ENCODE assay signal across 15 cellular contexts in genomic region chr7:46468753-46469356, GRCh38.
DNase-seq lines count a peak whose midpoint lies in the region; ATAC-seq and TF ChIP-seq lines count a peak whose summit lies in the region.
"Had no signal": no experiment of that assay in that cellular context is flagged by ENCODE, and none has a peak within 500 bp of the region (broad histone marks: within the 10 kb centered on the region; RNA-seq: fewer than 3 reads in every experiment).

No MANE protein-coding gene starts in this region.

- CTCF ChIA-PET in CD8-positive, alpha-beta memory T cell (lab: Charles Lee): no interaction called here
- CTCF ChIA-PET in activated CD4-positive, alpha-beta T cell treated with anti-CD3 and anti-CD28 coated beads, Interleukin-2, amount 10 ng/mL, durations not matched to agents 7 days and 5 days (lab: Charles Lee): no interaction called here

- ATAC-seq in SK-N-SH treated with all-trans-retinoic acid at 6 μM for 48 hours (no peak), HG02852 (IDR thresholded peaks at IDR 0.05; ENCODE audit: unreplicated experiment) (no peak)
- ATAC-seq: stimulated activated naive CD8-positive, alpha-beta T cell treated with anti-CD3 and anti-CD28 coated beads, Interleukin-15, amount 100 ng/mL, for 72 hours had no signal

- no peak overlapping the region for H3K4me3 Mint-ChIP-seq in CD8-positive, alpha-beta memory T cell
- no peak overlapping the region for H3K4me3 Mint-ChIP-seq in activated CD4-positive, alpha-beta T cell treated with anti-CD3 and anti-CD28 coated beads, Interleukin-2, amount 10 ng/mL, durations not matched to agents 7 days and 5 days
- H3K4me3 Mint-ChIP-seq: CD14-positive monocyte; stimulated activated naive CD8-positive, alpha-beta T cell treated with anti-CD3 and anti-CD28 coated beads, Interleukin-15, amount 100 ng/mL, for 72 hours had no signal

- no peak overlapping the region for H3K4me3 ChIP-seq in CD8-positive, alpha-beta memory T cell (ENCODE audit: low read length)
- H3K4me3 ChIP-seq: Peyer's patch had no signal

- H3K36me3 ChIP-seq in CD8-positive, alpha-beta memory T cell (ENCODE audit: insufficient read depth, low read length): no peaks in the 10 kb centered on the region
- H3K36me3 ChIP-seq: Peyer's patch had no signal

- no peak overlapping the region for H3K27ac Mint-ChIP-seq in CD8-positive, alpha-beta memory T cell
- no peak overlapping the region for H3K27ac Mint-ChIP-seq in activated CD4-positive, alpha-beta T cell treated with anti-CD3 and anti-CD28 coated beads, Interleukin-2, amount 10 ng/mL, durations not matched to agents 7 days and 5 days
- H3K27ac Mint-ChIP-seq: CD14-positive monocyte; stimulated activated naive CD8-positive, alpha-beta T cell treated with anti-CD3 and anti-CD28 coated beads, Interleukin-15, amount 100 ng/mL, for 72 hours had no signal

- peaks cover 32% of the 10 kb centered on the region for H3K9me3 ChIP-seq in CD8-positive, alpha-beta memory T cell (ENCODE audit: low read length)

- H3K4me1 Mint-ChIP-seq in CD8-positive, alpha-beta memory T cell: no peaks in the 10 kb centered on the region
- no peaks in the 10 kb centered on the region for H3K4me1 Mint-ChIP-seq in activated CD4-positive, alpha-beta T cell treated with anti-CD3 and anti-CD28 coated beads, Interleukin-2, amount 10 ng/mL, durations not matched to agents 7 days and 5 days
- H3K4me1 Mint-ChIP-seq: CD14-positive monocyte; stimulated activated naive CD8-positive, alpha-beta T cell treated with anti-CD3 and anti-CD28 coated beads, Interleukin-15, amount 100 ng/mL, for 72 hours had no signal

- in situ Hi-C loops in ACHN (cut with HindIII; ENCODE audit: low pct_ligation_motif_present, low pct_unique_long_range_greater_than_20kb, low sequenced_read_pairs): no loop called here

- peaks cover 0 to 2% of the 10 kb centered on the region in 2 donors for H3K27me3 Mint-ChIP-seq in CD8-positive, alpha-beta memory T cell
- H3K27me3 Mint-ChIP-seq in activated CD4-positive, alpha-beta T cell treated with anti-CD3 and anti-CD28 coated beads, Interleukin-2, amount 10 ng/mL, durations not matched to agents 7 days and 5 days: no peaks in the 10 kb centered on the region
- H3K27me3 Mint-ChIP-seq: stimulated activated naive CD8-positive, alpha-beta T cell treated with anti-CD3 and anti-CD28 coated beads, Interleukin-15, amount 100 ng/mL, for 72 hours had no signal

- peaks cover 33 to 79% (median 51%) of the 10 kb centered on the region in 5 donors for H3K9me3 Mint-ChIP-seq in CD8-positive, alpha-beta memory T cell
- peaks cover 44% of the 10 kb centered on the region for H3K9me3 Mint-ChIP-seq in activated CD4-positive, alpha-beta T cell treated with anti-CD3 and anti-CD28 coated beads, Interleukin-2, amount 10 ng/mL, durations not matched to agents 7 days and 5 days

- no peak overlapping the region for H3K27ac ChIP-seq in CD8-positive, alpha-beta memory T cell (ENCODE audit: low read depth, low read length)
- H3K27ac ChIP-seq: Peyer's patch had no signal

- peak; percentile 36 for DNase-seq in ACHN
- DNase-seq in H4 (ENCODE audit: low spot score): peak; percentile 60
- DNase-seq in fibroblast of peridontal ligament (ENCODE audit: extremely low read depth): peak; percentile 35
- DNase-seq in CD8-positive, alpha-beta memory T cell: no peak
- DNase-seq in NCI-H187 treated with DMSO at 0.1 percent for 48 hours (lab: John Stamatoyannopoulos, UW): no peak
- DNase-seq in activated CD4-positive, alpha-beta T cell treated with anti-CD3 and anti-CD28 coated beads, Interleukin-2, amount 10 ng/mL, durations not matched to agents 7 days and 5 days: no peak
- DNase-seq: amniotic stem cell; midbrain; NCI-H2171; Peyer's patch; stimulated activated CD4-positive, alpha-beta T cell treated with anti-CD3 and anti-CD28 coated beads, Interleukin-4, amount 100 ng/mL, for 4 hours had no signal

- POLR2A ChIA-PET in CD8-positive, alpha-beta memory T cell (lab: Charles Lee): no interaction called here
- POLR2A ChIA-PET in activated CD4-positive, alpha-beta T cell treated with anti-CD3 and anti-CD28 coated beads, Interleukin-2, amount 10 ng/mL, durations not matched to agents 7 days and 5 days (lab: Charles Lee): no interaction called here

- no peaks in the 10 kb centered on the region for H3K4me1 ChIP-seq in CD8-positive, alpha-beta memory T cell (ENCODE audit: insufficient read depth, low read length)
- H3K4me1 ChIP-seq: Peyer's patch had no signal

- no peaks in the 10 kb centered on the region for H3K27me3 ChIP-seq in CD8-positive, alpha-beta memory T cell (ENCODE audit: insufficient read depth, low read length, poor library complexity, severe bottlenecking)
- H3K27me3 ChIP-seq: Peyer's patch had no signal

- peaks cover 0 to 4% (median 0%) of the 10 kb centered on the region in 3 donors for H3K36me3 Mint-ChIP-seq in CD8-positive, alpha-beta memory T cell
- no peaks in the 10 kb centered on the region for H3K36me3 Mint-ChIP-seq in activated CD4-positive, alpha-beta T cell treated with anti-CD3 and anti-CD28 coated beads, Interleukin-2, amount 10 ng/mL, durations not matched to agents 7 days and 5 days (ENCODE audit: low read depth)
- H3K36me3 Mint-ChIP-seq: CD14-positive monocyte had no signal

TF ChIP-seq in SK-N-SH treated with all-trans-retinoic acid at 6 μM for 48 hours, 23 proteins besides CTCF, POLR2A, EP300 and RAD21 (continues in another document):
- TF ChIP-seq ZFP30 (CRISPR knock-in tag; IDR thresholded peaks at IDR 0.05) (no peak), ISL1 (CRISPR knock-in tag; IDR thresholded peaks at IDR 0.05) (no peak), PATZ1 (CRISPR knock-in tag; IDR thresholded peaks at IDR 0.05; ENCODE audit: borderline replicate concordance) (no peak), ZNF8 (CRISPR knock-in tag; IDR thresholded peaks at IDR 0.05) (peak; percentile 31; the same call in 1 of the 2 replicates), ZFP3 (CRISPR knock-in tag; IDR thresholded peaks at IDR 0.05) (no peak), SNAI2 (CRISPR knock-in tag; IDR thresholded peaks at IDR 0.05) (no peak), CREB5 (CRISPR knock-in tag; IDR thresholded peaks at IDR 0.05; ENCODE audit: low read depth) (no peak), POU6F1 (CRISPR knock-in tag; IDR thresholded peaks at IDR 0.05; ENCODE audit: borderline replicate concordance, low read depth) (no peak), TOX (CRISPR knock-in tag; IDR thresholded peaks at IDR 0.05; ENCODE audit: borderline replicate concordance) (no peak), ZNF70 (CRISPR knock-in tag; IDR thresholded peaks at IDR 0.05) (no peak), RARB (CRISPR knock-in tag; IDR thresholded peaks at IDR 0.05) (no peak), CSDC2 (CRISPR knock-in tag; IDR thresholded peaks at IDR 0.05) (no peak), ARNTL (CRISPR knock-in tag; IDR thresholded peaks at IDR 0.05; ENCODE audit: borderline replicate concordance, low read depth) (no peak), TCF4 (CRISPR knock-in tag; IDR thresholded peaks at IDR 0.05; ENCODE audit: borderline replicate concordance) (no peak)

Comparison
In these comparisons a context has a peak if more than half of its experiments do, and no peak if none do; other contexts are left out.
1. DNase-seq: peak in ACHN (single experiment), H4 (single experiment) and fibroblast of peridontal ligament (single experiment); none in CD8-positive, alpha-beta memory T cell (0 of 5), NCI-H187 treated with DMSO at 0.1 percent for 48 hours (single experiment) and activated CD4-positive, alpha-beta T cell treated with anti-CD3 and anti-CD28 coated beads, Interleukin-2, amount 10 ng/mL, durations not matched to agents 7 days and 5 days (single experiment).